In the genomic region with DNA sequence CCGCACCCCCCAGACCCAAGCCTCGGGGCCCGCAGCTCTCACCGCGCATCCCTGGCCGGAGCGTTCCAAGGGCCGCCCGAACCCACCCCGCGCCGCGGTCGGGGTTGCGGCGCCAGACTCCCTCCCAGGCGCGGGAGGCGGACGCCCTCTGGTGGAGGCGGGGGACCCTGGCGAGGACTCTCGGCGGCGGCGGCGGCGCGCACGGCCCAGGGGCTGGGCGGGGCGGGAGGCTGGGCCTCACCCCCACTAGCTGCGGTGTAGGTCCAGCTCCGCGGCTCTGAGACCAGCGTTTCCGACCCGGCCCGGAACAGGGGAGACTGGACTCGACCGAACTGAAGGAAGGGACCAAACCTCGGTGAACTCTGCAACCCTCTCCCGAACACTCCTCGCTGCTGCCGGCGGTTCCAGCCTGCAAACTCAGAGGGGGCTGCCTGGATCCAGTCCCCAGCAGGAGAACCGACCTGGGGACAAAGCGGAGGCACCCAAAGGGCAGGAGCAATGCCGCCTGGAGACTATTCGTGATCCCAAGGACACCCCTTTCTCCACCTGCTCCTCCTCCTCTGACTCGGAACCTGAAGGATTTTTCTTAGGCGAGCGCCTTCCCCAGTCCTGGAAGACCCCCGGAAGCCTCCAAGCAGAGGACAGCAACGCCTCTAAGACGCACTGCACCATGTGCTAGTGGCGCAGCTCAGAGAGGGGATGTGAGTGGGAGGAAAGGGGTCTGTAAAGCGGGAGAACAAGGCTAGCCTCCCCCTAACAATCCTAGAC, we compare ENCODE assay signal across 8 cellular contexts. TPM values are rescaled to one million over a fixed set of nuclear protein-coding genes. Genes with fewer than 3 reads are reported as not detected.
DNase-seq lines count a peak whose midpoint lies in the region; ATAC-seq, FAIRE-seq and TF ChIP-seq lines count a peak whose summit lies in the region.

No MANE protein-coding gene starts in this region.

- H3K79me1 ChIP-seq in H1 (ENCODE audit: low read depth, low read length) = peaks cover 2% of the 10 kb centered on the region

- peak overlapping the region; percentile 23 for H4K5ac ChIP-seq in H1 (ENCODE audit: insufficient read length, low read depth, low read length)

- TF ChIP-seq EP300 in H1 (IDR thresholded peaks at IDR 0.05; ENCODE audit: borderline replicate concordance in 1 of 2, low read depth in 2 of 2, low read length in 2 of 2) = peak in 1 of 2 experiments; percentile 87; a peak in 1 of 3 replicates

- WGBS in H1 (ENCODE audit: extremely low coverage in 1 of 2, insufficient coverage in 1 of 2, insufficient read length in 1 of 2, insufficient replicate concordance in 2 of 2, low coverage in 1 of 2, low lambda C conversion rate in 2 of 2, missing lambda C conversion rate in 1 of 2), 2 experiments = 1% methylated on average over 26 of the region's 58 CpGs; no CpG with 5 or more reads in 1 of the 2 experiments

- 0 out of 2 replicates have a peak overlapping the region, but pooled peaks have one; percentile 28 for H2AFZ ChIP-seq in H1 (ENCODE audit: low read length)

- no peak overlapping the region for H2BK12ac ChIP-seq in H1 (ENCODE audit: low read depth, low read length)

- TF ChIP-seq CTCF in C4-2B (conservative IDR thresholded peaks at IDR 0.05) (peak; percentile 81), H1 (IDR thresholded peaks at IDR 0.05; ENCODE audit: control extremely low read depth in 1 of 3, insufficient read depth in 1 of 3, low read depth in 1 of 3, low read length in 3 of 3) (peak; percentile 74 to 93 (median 82))

- DNase-seq in NK-92 (lab: John Stamatoyannopoulos, UW; ENCODE audit: unreplicated experiment) = peak; percentile 34
- DNase-seq in activated CD8-positive, alpha-beta memory T cell treated with anti-CD3 and anti-CD28 coated beads, Interleukin-2, amount 10 ng/mL, durations not matched to agents 7 days and 5 days = peak; percentile 90
- peak in 1 of 2 experiments; percentile 95 for DNase-seq in H1 (ENCODE audit: low read depth in 1 of 2, low spot score in 2 of 2)
- DNase-seq in mesenteric fat pad (ENCODE audit: low spot score) = peak; percentile 98
- DNase-seq in stimulated activated CD8-positive, alpha-beta memory T cell treated with anti-CD3 and anti-CD28 coated beads, Interleukin-15, amount 100 ng/mL, for 1 hour (ENCODE audit: low read depth) = peak; percentile 69

- H3K9me3 Mint-ChIP-seq in activated CD8-positive, alpha-beta memory T cell treated with anti-CD3 and anti-CD28 coated beads, Interleukin-2, amount 10 ng/mL, durations not matched to agents 7 days and 5 days (ENCODE audit: low read depth) = no peaks in the 10 kb centered on the region

- no peak overlapping the region; the same call in none of the 2 replicates for H3K18ac ChIP-seq in H1 (ENCODE audit: extremely low read depth, low read length)

- H3K4ac ChIP-seq in H1 (replicated peaks; ENCODE audit: insufficient read length, low read depth, low read length) = peak overlapping the region; percentile 63

- ATAC-seq in GM19328 (IDR thresholded peaks at IDR 0.05; ENCODE audit: unreplicated experiment) = peak; percentile 64
- peak; percentile 47 for ATAC-seq in HG03520 (IDR thresholded peaks at IDR 0.05; ENCODE audit: unreplicated experiment)
- ATAC-seq in activated CD8-positive, alpha-beta memory T cell treated with anti-CD3 and anti-CD28 coated beads, Interleukin-2, amount 10 ng/mL, durations not matched to agents 7 days and 5 days = peak; percentile 77

- peak overlapping the region; percentile 94 to 100 (median 98) for H3K4me3 ChIP-seq in H1 (ENCODE audit: extremely low read depth in 1 of 4, insufficient read depth in 2 of 4, low read depth in 3 of 4, low read length in 4 of 4)

- H3K27me3 Mint-ChIP-seq in activated CD8-positive, alpha-beta memory T cell treated with anti-CD3 and anti-CD28 coated beads, Interleukin-2, amount 10 ng/mL, durations not matched to agents 7 days and 5 days = peaks cover 12% of the 10 kb centered on the region

- no peak overlapping the region for H2BK15ac ChIP-seq in H1 (ENCODE audit: low read length)

- peak overlapping the region; percentile 76 to 99 for H3K4me2 ChIP-seq in H1 (ENCODE audit: insufficient read depth in 1 of 2, low read depth in 2 of 2, low read length in 2 of 2)

- peak overlapping the region; percentile 77 for H2BK5ac ChIP-seq in H1 (ENCODE audit: low read depth, low read length)

- H2BK20ac ChIP-seq in H1 (ENCODE audit: low read length) = no peak overlapping the region

- H3K27ac ChIP-seq in C4-2B (peak overlapping the region; percentile 92), H1 (ENCODE audit: low read depth, low read length) (0 out of 2 replicates have a peak overlapping the region, but pooled peaks have one; percentile 24)

- peaks cover 23% of the 10 kb centered on the region for H3K4me1 Mint-ChIP-seq in activated CD8-positive, alpha-beta memory T cell treated with anti-CD3 and anti-CD28 coated beads, Interleukin-2, amount 10 ng/mL, durations not matched to agents 7 days and 5 days

- H3K36me3 ChIP-seq in H1 (ENCODE audit: control insufficient read depth in 2 of 4, insufficient read depth in 4 of 4, low read length in 3 of 4) = peaks cover 12 to 28% (median 19%) of the 10 kb centered on the region in 4 experiments; a peak in 7 of 8 replicates

- H3K36me3 Mint-ChIP-seq in activated CD8-positive, alpha-beta memory T cell treated with anti-CD3 and anti-CD28 coated beads, Interleukin-2, amount 10 ng/mL, durations not matched to agents 7 days and 5 days = peaks cover 22% of the 10 kb centered on the region

- H3K27ac Mint-ChIP-seq in activated CD8-positive, alpha-beta memory T cell treated with anti-CD3 and anti-CD28 coated beads, Interleukin-2, amount 10 ng/mL, durations not matched to agents 7 days and 5 days = peak overlapping the region; percentile 97

- H4K91ac ChIP-seq in H1 (replicated peaks; ENCODE audit: insufficient read length, low read length) = peak overlapping the region; percentile 42

- peak; percentile 54 to 80 for TF ChIP-seq RAD21 in H1 (IDR thresholded peaks at IDR 0.05 in 1 of 2, conservative IDR thresholded peaks at IDR 0.05 in 1 of 2; ENCODE audit: low read depth in 2 of 2, low read length in 2 of 2)

- H3K9me3 ChIP-seq in H1 (ENCODE audit: insufficient read depth in 2 of 2, low read depth in 1 of 2, low read length in 1 of 2) = no peaks in the 10 kb centered on the region

- H3K23me2 ChIP-seq in H1 (ENCODE audit: low read depth, low read length) = peaks cover 12% of the 10 kb centered on the region

- FAIRE-seq in H1 (lab: Jason Lieb, UNC) = no peak

- H4K8ac ChIP-seq in H1 (ENCODE audit: extremely low read depth, insufficient read depth, low read length) = peak overlapping the region; percentile 47; the same call in 1 of the 2 replicates

- H3K23ac ChIP-seq in H1 (ENCODE audit: insufficient read length) = no peak overlapping the region

- H3K4me3 Mint-ChIP-seq in activated CD8-positive, alpha-beta memory T cell treated with anti-CD3 and anti-CD28 coated beads, Interleukin-2, amount 10 ng/mL, durations not matched to agents 7 days and 5 days = peak overlapping the region; percentile 97

- H4K20me1 ChIP-seq in H1 (replicated peaks in 1 of 2; ENCODE audit: control insufficient read depth in 1 of 2, insufficient read depth in 2 of 2, low read length in 2 of 2) = peaks cover 0 to 9% of the 10 kb centered on the region in 2 experiments

- no peak overlapping the region for H2AK5ac ChIP-seq in H1 (ENCODE audit: low read depth, low read length)

- H3K14ac ChIP-seq in H1 (ENCODE audit: insufficient read length) = no peak overlapping the region

- no peak overlapping the region for H3K56ac ChIP-seq in H1 (replicated peaks; ENCODE audit: insufficient read length, low read depth, low read length)

- POLR2A ChIA-PET in H1 (lab: Charles Lee; ENCODE audit: partially characterized antibody) = interaction anchor here (0.6 to 4.2 kb wide), 17 partner anchors 8 to 384 kb away, joined by 3 to 31 read pairs (median 4); partner anchors contain the start of genes BYSL, MED20, TAF8 and USP49

- H3K4me1 ChIP-seq in H1 (replicated peaks in 1 of 4; ENCODE audit: control insufficient read depth in 3 of 4, insufficient read depth in 4 of 4, low read length in 3 of 4) = peaks cover 0 to 4% (median 3%) of the 10 kb centered on the region in 4 experiments; a peak in 6 of 7 replicates

- no peak overlapping the region for H2BK120ac ChIP-seq in H1 (replicated peaks; ENCODE audit: low read depth, low read length)

- CTCF ChIA-PET in activated CD8-positive, alpha-beta memory T cell treated with anti-CD3 and anti-CD28 coated beads, Interleukin-2, amount 10 ng/mL, durations not matched to agents 7 days and 5 days (lab: Charles Lee) = interaction anchor here (0.5 to 18.9 kb wide), 42 partner anchors 10 to 777 kb away, joined by 3 to 340 read pairs (median 5); partner anchors contain the start of genes BYSL, CCND3, MED20 and MRPS10
- CTCF ChIA-PET in H1 (lab: Charles Lee; ENCODE audit: partially characterized antibody) = interaction anchor here (0.6 to 5.1 kb wide), 55 partner anchors 10 to 641 kb away, joined by 3 to 108 read pairs (median 4); partner anchors contain the start of genes BYSL, MED20 and TAF8

- H3K9ac ChIP-seq in H1 (replicated peaks in 1 of 4; ENCODE audit: extremely low read depth in 1 of 4, low read depth in 3 of 4, low read length in 3 of 4) = peak overlapping the region in 2 of 4 experiments; percentile 93 to 96; a peak in 4 of 7 replicates

- TF ChIP-seq POLR2A in H1 (IDR thresholded peaks at IDR 0.05; ENCODE audit: control extremely low read depth in 1 of 2, low read depth in 2 of 2, low read length in 2 of 2) = no peak

- peaks cover 0 to 12% of the 10 kb centered on the region in 2 experiments; a peak in 3 of 4 replicates for H3K79me2 ChIP-seq in H1 (ENCODE audit: control insufficient read depth in 1 of 2, insufficient read depth in 2 of 2, low read length in 2 of 2)

- H3K27me3 ChIP-seq in H1 (replicated peaks in 1 of 4; ENCODE audit: control insufficient read depth in 3 of 4, extremely low read depth in 1 of 4, insufficient read depth in 3 of 4, low read length in 3 of 4) = peaks cover 0 to 31% (median 21%) of the 10 kb centered on the region in 4 experiments; a peak in 6 of 7 replicates

RNA-seq across cellular contexts. Expression of gene TOMM6, which starts 0.9 kb away (rescaled TPM):
- 100 to 1,000 TPM; 161 to 219 TPM for total RNA-seq in activated CD8-positive, alpha-beta memory T cell treated with anti-CD3 and anti-CD28 coated beads, Interleukin-2, amount 10 ng/mL, durations not matched to agents 7 days and 5 days
- 216 and 228 TPM in 2 replicates for total RNA-seq in H1 (2021; fragmentation: NEBNext Ultra II Directional; extraction: Animal tissue kit (Norgen Biotek cat#: 25700))
- 457 and 560 TPM in 2 replicates for polyA plus RNA-seq in H1 (2011; rRNA removed)
- 411 TPM for polyA plus RNA-seq in H1 (2011; cell fraction: cytosol; rRNA removed)
- polyA plus RNA-seq in H1 (2011; cell fraction: nucleus; rRNA removed) = 121 TPM
- polyA plus RNA-seq in H1 (2012, experiment 1 of 2) = 269 to 362 TPM (median 306 TPM) in 4 replicates
- polyA plus RNA-seq in H1 (2012, experiment 2 of 2) = 244 TPM
- polyA plus RNA-seq in H1 (2013, experiment 1 of 2) = 295 TPM
- 293 TPM for polyA plus RNA-seq in H1 (2013, experiment 2 of 2)
- 89.9 and 99.3 TPM in 2 replicates for polyA minus RNA-seq in H1 (2011; rRNA and poly(A)+ RNA removed)
- polyA minus RNA-seq in H1 (2011; cell fraction: cytosol; rRNA and poly(A)+ RNA removed) = 36.2 TPM
- 41.6 TPM for polyA minus RNA-seq in H1 (2011; cell fraction: nucleus; rRNA and poly(A)+ RNA removed)
- 123 TPM for total RNA-seq in mesenteric fat pad

RNA-seq across cellular contexts. Expression of gene PRICKLE4, which starts 6.1 kb away (rescaled TPM):
- not detected for total RNA-seq in activated CD8-positive, alpha-beta memory T cell treated with anti-CD3 and anti-CD28 coated beads, Interleukin-2, amount 10 ng/mL, durations not matched to agents 7 days and 5 days
- 0.67 and 1.4 TPM in 2 replicates for total RNA-seq in H1 (2021; fragmentation: NEBNext Ultra II Directional; extraction: Animal tissue kit (Norgen Biotek cat#: 25700))
- 0.32 and 0.38 TPM in 2 replicates for polyA plus RNA-seq in H1 (2011; rRNA removed)
- 0.32 TPM for polyA plus RNA-seq in H1 (2011; cell fraction: cytosol; rRNA removed)
- 2.4 TPM for polyA plus RNA-seq in H1 (2011; cell fraction: nucleus; rRNA removed)
- 0.41 to 1.4 TPM (median 0.87 TPM) in 4 replicates for polyA plus RNA-seq in H1 (2012, experiment 1 of 2)
- polyA plus RNA-seq in H1 (2012, experiment 2 of 2) = not detected
- 0.57 TPM for polyA plus RNA-seq in H1 (2013, experiment 1 of 2)
- polyA plus RNA-seq in H1 (2013, experiment 2 of 2) = 0.22 TPM
- not detected in 2 replicates for polyA minus RNA-seq in H1 (2011; rRNA and poly(A)+ RNA removed)
- polyA minus RNA-seq in H1 (2011; cell fraction: cytosol; rRNA and poly(A)+ RNA removed) = not detected
- 2.4 TPM for polyA minus RNA-seq in H1 (2011; cell fraction: nucleus; rRNA and poly(A)+ RNA removed)
- total RNA-seq in mesenteric fat pad = 2.0 TPM

RNA-seq across cellular contexts. Expression of gene FRS3, which starts 6.9 kb away (rescaled TPM):
- 1 to 10 TPM; 4.8 to 6.2 TPM for total RNA-seq in activated CD8-positive, alpha-beta memory T cell treated with anti-CD3 and anti-CD28 coated beads, Interleukin-2, amount 10 ng/mL, durations not matched to agents 7 days and 5 days
- total RNA-seq in H1 (2021; fragmentation: NEBNext Ultra II Directional; extraction: Animal tissue kit (Norgen Biotek cat#: 25700)) = 3.4 and 3.9 TPM in 2 replicates
- polyA plus RNA-seq in H1 (2011; rRNA removed) = 4.4 and 8.4 TPM in 2 replicates
- 5.4 TPM for polyA plus RNA-seq in H1 (2011; cell fraction: cytosol; rRNA removed)
- 14.9 TPM for polyA plus RNA-seq in H1 (2011; cell fraction: nucleus; rRNA removed)
- polyA plus RNA-seq in H1 (2012, experiment 1 of 2) = 1.3 to 4.2 TPM (median 3.1 TPM) in 4 replicates
- 4.2 TPM for polyA plus RNA-seq in H1 (2012, experiment 2 of 2)
- 2.8 TPM for polyA plus RNA-seq in H1 (2013, experiment 1 of 2)
- 2.5 TPM for polyA plus RNA-seq in H1 (2013, experiment 2 of 2)
- 1.1 and 2.8 TPM in 2 replicates for polyA minus RNA-seq in H1 (2011; rRNA and poly(A)+ RNA removed)
- 3.6 TPM for polyA minus RNA-seq in H1 (2011; cell fraction: cytosol; rRNA and poly(A)+ RNA removed)
- 3.2 TPM for polyA minus RNA-seq in H1 (2011; cell fraction: nucleus; rRNA and poly(A)+ RNA removed)
- total RNA-seq in mesenteric fat pad = 3.4 TPM

RNA-seq across cellular contexts. Expression of gene PGC, which starts 39.4 kb away (rescaled TPM):
- total RNA-seq in activated CD8-positive, alpha-beta memory T cell treated with anti-CD3 and anti-CD28 coated beads, Interleukin-2, amount 10 ng/mL, durations not matched to agents 7 days and 5 days = not detected
- not detected in 2 replicates for total RNA-seq in H1 (2021; fragmentation: NEBNext Ultra II Directional; extraction: Animal tissue kit (Norgen Biotek cat#: 25700))
- polyA plus RNA-seq in H1 (2011; rRNA removed) = 0.09 and 0.25 TPM in 2 replicates
- polyA plus RNA-seq in H1 (2011; cell fraction: cytosol; rRNA removed) = 0.22 TPM
- 0.21 TPM for polyA plus RNA-seq in H1 (2011; cell fraction: nucleus; rRNA removed)
- 0.23 TPM in 1 of 4 replicates, not detected in the others for polyA plus RNA-seq in H1 (2012, experiment 1 of 2)
- 0.13 TPM for polyA plus RNA-seq in H1 (2012, experiment 2 of 2)
- 0.04 TPM for polyA plus RNA-seq in H1 (2013, experiment 1 of 2)
- 0.07 TPM for polyA plus RNA-seq in H1 (2013, experiment 2 of 2)
- not detected in 2 replicates for polyA minus RNA-seq in H1 (2011; rRNA and poly(A)+ RNA removed)
- not detected for polyA minus RNA-seq in H1 (2011; cell fraction: cytosol; rRNA and poly(A)+ RNA removed)
- polyA minus RNA-seq in H1 (2011; cell fraction: nucleus; rRNA and poly(A)+ RNA removed) = not detected
- total RNA-seq in mesenteric fat pad = not detected

RNA-seq across cellular contexts. Expression of gene TFEB, which starts 51.2 kb away (rescaled TPM):
- total RNA-seq in activated CD8-positive, alpha-beta memory T cell treated with anti-CD3 and anti-CD28 coated beads, Interleukin-2, amount 10 ng/mL, durations not matched to agents 7 days and 5 days = 10 to 100 TPM; 14.5 to 15.8 TPM
- 2.3 and 2.4 TPM in 2 replicates for total RNA-seq in H1 (2021; fragmentation: NEBNext Ultra II Directional; extraction: Animal tissue kit (Norgen Biotek cat#: 25700))
- 5.9 and 6.7 TPM in 2 replicates for polyA plus RNA-seq in H1 (2011; rRNA removed)
- polyA plus RNA-seq in H1 (2011; cell fraction: cytosol; rRNA removed) = 4.6 TPM
- polyA plus RNA-seq in H1 (2011; cell fraction: nucleus; rRNA removed) = 7.6 TPM
- 2.1 to 6.8 TPM (median 4.1 TPM) in 4 replicates for polyA plus RNA-seq in H1 (2012, experiment 1 of 2)
- polyA plus RNA-seq in H1 (2012, experiment 2 of 2) = 2.7 TPM
- 0.71 TPM for polyA plus RNA-seq in H1 (2013, experiment 1 of 2)
- 0.61 TPM for polyA plus RNA-seq in H1 (2013, experiment 2 of 2)
- 1.9 and 4.6 TPM in 2 replicates for polyA minus RNA-seq in H1 (2011; rRNA and poly(A)+ RNA removed)
- polyA minus RNA-seq in H1 (2011; cell fraction: cytosol; rRNA and poly(A)+ RNA removed) = 3.2 TPM
- 2.8 TPM for polyA minus RNA-seq in H1 (2011; cell fraction: nucleus; rRNA and poly(A)+ RNA removed)
- 17.9 TPM for total RNA-seq in mesenteric fat pad
